In the genomic region with DNA sequence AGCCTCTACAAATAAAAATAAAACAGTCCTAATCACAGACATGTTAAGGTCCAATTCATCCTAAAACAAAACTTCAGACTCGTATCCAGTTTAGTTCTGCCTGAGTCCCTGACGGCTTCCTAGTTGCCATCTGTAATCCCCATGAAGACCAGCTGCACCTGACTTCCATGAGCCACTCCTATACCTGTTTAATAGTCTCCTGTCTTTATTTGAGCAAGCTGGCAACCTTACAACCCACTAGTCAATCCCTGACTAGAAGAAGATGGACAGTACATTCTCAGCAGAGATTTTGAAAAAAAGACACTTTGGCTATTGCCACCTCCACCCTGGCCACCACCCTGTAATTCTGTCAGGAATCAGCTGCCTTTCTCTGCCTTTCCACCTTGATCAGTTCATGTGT, we compare ENCODE assay signal across 6 cellular contexts.
"Had no signal": no experiment of that assay in that cellular context is flagged by ENCODE, and none has a peak within 500 bp of the region (broad histone marks: within the 10 kb centered on the region; RNA-seq: fewer than 3 reads in every experiment).

No MANE protein-coding gene starts in this region.

- H3K4me3 ChIP-seq: GM23338 had no signal

- H3K36me3 Mint-ChIP-seq: IgD-negative memory B cell had no signal

- H3K9me3 Mint-ChIP-seq: GM23338, IgD-negative memory B cell had no signal

- ATAC-seq: GM23338, HepG2 had no signal

- H3K27ac Mint-ChIP-seq: GM23338, H9, IgD-negative memory B cell had no signal

- DNase-seq: H9, HCEC 1CT, KBM-7 had no signal

- H3K4me3 Mint-ChIP-seq: GM23338, H9, IgD-negative memory B cell had no signal
